8 cellular contexts compared by ENCODE assay signal in the genomic region with DNA sequence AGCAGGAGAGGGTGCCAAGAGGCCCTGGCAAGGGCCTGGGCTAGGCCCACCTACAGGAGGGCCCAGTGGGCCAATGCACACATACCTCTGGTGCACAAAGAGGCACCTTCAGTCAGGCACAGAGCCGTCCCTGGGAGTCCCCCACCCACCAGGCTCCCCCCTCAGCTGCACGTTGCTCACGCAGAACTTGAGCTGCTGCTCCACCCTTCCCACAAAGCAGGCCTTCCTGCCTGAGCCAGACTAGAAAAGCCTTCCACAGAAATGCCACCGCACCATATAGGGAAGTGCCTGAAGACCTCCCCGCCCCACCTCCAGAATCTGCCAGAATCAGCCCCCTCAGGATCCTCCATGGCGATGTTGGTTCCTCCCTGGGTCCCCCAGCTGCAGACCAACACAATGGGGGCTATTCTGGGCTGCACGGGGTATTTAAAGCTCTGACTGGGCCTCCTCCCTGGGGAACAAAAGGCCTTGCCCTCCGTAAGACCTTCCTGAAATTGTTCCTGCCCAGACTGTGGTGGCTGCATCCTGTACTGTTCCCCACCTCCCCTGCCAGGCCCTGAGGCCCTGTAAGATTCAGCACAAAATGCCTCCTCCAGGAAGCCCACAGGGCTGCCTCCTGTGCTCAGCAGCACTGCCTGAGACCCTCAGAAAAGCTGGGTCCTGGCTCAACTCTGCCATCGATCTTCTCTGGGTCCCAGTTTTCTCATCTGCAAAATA. TPM values are rescaled to one million over a fixed set of nuclear protein-coding genes. Genes with fewer than 3 reads are reported as not detected.
DNase-seq lines count a peak whose midpoint lies in the region; TF ChIP-seq lines count a peak whose summit lies in the region.

No MANE protein-coding gene starts in this region.

- H3K9me3 ChIP-seq in mesodermal cell (ENCODE audit: control insufficient read depth, low read length) (no peaks in the 10 kb centered on the region), subcutaneous abdominal adipose tissue (ENCODE audit: control insufficient read depth in 5 of 5, low read length in 5 of 5) (no peaks in the 10 kb centered on the region)

- no peaks in the 10 kb centered on the region for H3K9me3 Mint-ChIP-seq in brain

- peaks cover 48% of the 10 kb centered on the region for H3K4me1 ChIP-seq in mesodermal cell (ENCODE audit: control insufficient read depth, insufficient read depth, low read length, poor library complexity, severe bottlenecking)
- H3K4me1 ChIP-seq in subcutaneous abdominal adipose tissue (ENCODE audit: control insufficient read depth in 5 of 5, insufficient read depth in 5 of 5, low read length in 5 of 5) = peaks cover 52 to 100% (median 98%) of the 10 kb centered on the region in 5 donors

- DNase-seq in AG10803 (ENCODE audit: low read depth) (peak; percentile 77), NOMO-1 (lab: John Stamatoyannopoulos, UW; ENCODE audit: unreplicated experiment in 2 of 2) (peak; percentile 59 to 66), DMS 273 treated with DMSO at 0.1 percent for 48 hours (lab: John Stamatoyannopoulos, UW) (no peak), NCI-H526 treated with DMSO at 0.1 percent for 48 hours (lab: John Stamatoyannopoulos, UW) (no peak), NCI-H187 (lab: John Stamatoyannopoulos, UW) (no peak)

- H3K27ac Mint-ChIP-seq in brain = peak overlapping the region in 3 of 5 experiments; percentile 35 to 92 (median 82)

- H3K36me3 Mint-ChIP-seq in brain = no peaks in the 10 kb centered on the region

- peak overlapping the region in 1 of 5 experiments; percentile 6 for H3K4me3 Mint-ChIP-seq in brain

- 49 to 56% methylated on average over 6 to 9 of the region's 9 CpGs for WGBS in mesodermal cell (ENCODE audit: insufficient coverage in 2 of 2), 2 experiments

- H3K4me3 ChIP-seq in AG10803 (ENCODE audit: low read length) = no peak overlapping the region
- no peak overlapping the region for H3K4me3 ChIP-seq in mesodermal cell (ENCODE audit: extremely low read depth, insufficient read depth, low read length, poor library complexity, severe bottlenecking)
- H3K4me3 ChIP-seq in subcutaneous abdominal adipose tissue (ENCODE audit: low read depth in 1 of 5, low read length in 5 of 5) = no peak overlapping the region

- TF ChIP-seq CTCF in AG10803 (conservative IDR thresholded peaks at IDR 0.05; ENCODE audit: low read length) (no peak), brain (conservative IDR thresholded peaks at IDR 0.05) (no peak)

- H3K27ac ChIP-seq in mesodermal cell (ENCODE audit: low read depth, low read length, severe bottlenecking) = peak overlapping the region; percentile 73
- peak overlapping the region; percentile 98 for H3K27ac ChIP-seq in subcutaneous abdominal adipose tissue (ENCODE audit: low read depth, low read length)

- no peaks in the 10 kb centered on the region for H3K27me3 ChIP-seq in subcutaneous abdominal adipose tissue (ENCODE audit: control insufficient read depth in 5 of 5, insufficient read depth in 4 of 5, low read length in 5 of 5)

- H3K36me3 ChIP-seq in mesodermal cell (ENCODE audit: control insufficient read depth, insufficient read depth, low read length) (peaks cover 24% of the 10 kb centered on the region), subcutaneous abdominal adipose tissue (ENCODE audit: control insufficient read depth in 5 of 5, insufficient read depth in 5 of 5, low read length in 5 of 5) (peaks cover 0 to 12% (median 6%) of the 10 kb centered on the region in 5 donors)

- no peaks in the 10 kb centered on the region for H3K27me3 Mint-ChIP-seq in brain

- peaks cover 77% of the 10 kb centered on the region for H3K4me1 Mint-ChIP-seq in brain

- peak overlapping the region; percentile 2 to 71 (median 58) for H3K9ac ChIP-seq in subcutaneous abdominal adipose tissue (ENCODE audit: low read length in 5 of 5)

RNA-seq across cellular contexts. Expression of a gene that starts 27.2 kb away (rescaled TPM):
- 27.0 TPM for polyA plus RNA-seq in brain (ENCODE audit: insufficient read depth, low read depth, low replicate concordance)
- 162 TPM for polyA plus RNA-seq in mesodermal cell (2013, experiment 1 of 2)
- 102 TPM for polyA plus RNA-seq in mesodermal cell (2013, experiment 2 of 2)

Comparison
In these comparisons a context has a peak if more than half of its experiments do, and no peak if none do; other contexts are left out.
1. DNase-seq: peak in AG10803 (single experiment) and NOMO-1 (2 of 2); none in DMS 273 treated with DMSO at 0.1 percent for 48 hours (single experiment), NCI-H526 treated with DMSO at 0.1 percent for 48 hours (single experiment) and NCI-H187 (0 of 2).